22 cellular contexts compared by ENCODE assay signal in genomic region chr9:14547245-14548060, GRCh38.
A peak's percentile ranks its signal among the peaks of the same experiment; 100 is the strongest.
DNase-seq lines count a peak whose midpoint lies in the region; ATAC-seq and TF ChIP-seq lines count a peak whose summit lies in the region.
"Had no signal": no experiment of that assay in that cellular context is flagged by ENCODE, and none has a peak within 500 bp of the region (broad histone marks: within the 10 kb centered on the region; RNA-seq: fewer than 3 reads in every experiment).

No MANE protein-coding gene starts in this region.

- WGBS in endodermal cell (ENCODE audit: insufficient coverage in 1 of 2, insufficient read length in 1 of 2), 2 experiments: 40 to 63% methylated on average over 4 to 5 of the region's 5 CpGs

- H3K27me3 Mint-ChIP-seq in endodermal cell (ENCODE audit: insufficient read depth): no peaks in the 10 kb centered on the region
- peaks cover 4% of the 10 kb centered on the region for H3K27me3 Mint-ChIP-seq in activated T-helper 2 cell treated with anti-CD3 and anti-CD28 coated beads, Interferon-gamma antibody, Interleukin-2, Interleukin-4, amounts not matched to agents 10 μg/mL and 5 μg/mL and 100 μg/mL, durations not matched to agents 14 hours and 24 hours and 36 hours (ENCODE audit: low read depth)
- H3K27me3 Mint-ChIP-seq: activated naive CD4-positive, alpha-beta T cell treated with anti-CD3 and anti-CD28 coated beads, Interleukin-2, amount 50 U/mL, for 24 hours had no signal

- peak overlapping the region; percentile 95 for H3K27ac Mint-ChIP-seq in endodermal cell
- H3K27ac Mint-ChIP-seq in activated T-helper 2 cell treated with anti-CD3 and anti-CD28 coated beads, Interferon-gamma antibody, Interleukin-2, Interleukin-4, amounts not matched to agents 10 μg/mL and 5 μg/mL and 100 μg/mL, durations not matched to agents 14 hours and 24 hours and 36 hours: no peak overlapping the region
- H3K27ac Mint-ChIP-seq: activated naive CD4-positive, alpha-beta T cell treated with anti-CD3 and anti-CD28 coated beads, Interleukin-2, amount 50 U/mL, for 24 hours; activated T-helper 1 cell treated with anti-CD3 and anti-CD28 coated beads, Interleukin-12 subunit alpha, Interleukin-12 subunit beta, Interleukin-2, Interleukin-4 antibody, amounts not matched to agents 30 ng/mL and 10 ng/mL and 1 ng/mL, durations not matched to agents 14 hours and 24 hours and 36 hours; natural killer cell; stimulated activated effector memory CD8-positive, alpha-beta T cell treated with anti-CD3 and anti-CD28 coated beads, Interleukin-12 subunit alpha, Interleukin-12 subunit beta, amount 100 ng/mL, for 72 hours had no signal

- H3K36me3 Mint-ChIP-seq in endodermal cell (ENCODE audit: low read depth): peaks cover 9% of the 10 kb centered on the region
- no peaks in the 10 kb centered on the region for H3K36me3 Mint-ChIP-seq in activated T-helper 2 cell treated with anti-CD3 and anti-CD28 coated beads, Interferon-gamma antibody, Interleukin-2, Interleukin-4, amounts not matched to agents 10 μg/mL and 5 μg/mL and 100 μg/mL, durations not matched to agents 14 hours and 24 hours and 36 hours (ENCODE audit: low read depth)
- H3K36me3 Mint-ChIP-seq: activated naive CD4-positive, alpha-beta T cell treated with anti-CD3 and anti-CD28 coated beads, Interleukin-2, amount 50 U/mL, for 24 hours; natural killer cell; stimulated activated effector memory CD8-positive, alpha-beta T cell treated with anti-CD3 and anti-CD28 coated beads, Interleukin-12 subunit alpha, Interleukin-12 subunit beta, amount 100 ng/mL, for 72 hours had no signal

- peaks cover 20% of the 10 kb centered on the region for H3K9me3 Mint-ChIP-seq in endodermal cell
- H3K9me3 Mint-ChIP-seq in activated T-helper 2 cell treated with anti-CD3 and anti-CD28 coated beads, Interferon-gamma antibody, Interleukin-2, Interleukin-4, amounts not matched to agents 10 μg/mL and 5 μg/mL and 100 μg/mL, durations not matched to agents 14 hours and 24 hours and 36 hours: no peaks in the 10 kb centered on the region
- H3K9me3 Mint-ChIP-seq: activated naive CD4-positive, alpha-beta T cell treated with anti-CD3 and anti-CD28 coated beads, Interleukin-2, amount 50 U/mL, for 24 hours; activated T-helper 1 cell treated with anti-CD3 and anti-CD28 coated beads, Interleukin-12 subunit alpha, Interleukin-12 subunit beta, Interleukin-2, Interleukin-4 antibody, amounts not matched to agents 30 ng/mL and 10 ng/mL and 1 ng/mL, durations not matched to agents 14 hours and 24 hours and 36 hours; stimulated activated effector memory CD8-positive, alpha-beta T cell treated with anti-CD3 and anti-CD28 coated beads, Interleukin-12 subunit alpha, Interleukin-12 subunit beta, amount 100 ng/mL, for 72 hours had no signal

- H3K27me3 ChIP-seq in GM06990 (replicated peaks; ENCODE audit: control insufficient read depth, insufficient read depth, low read length): no peaks in the 10 kb centered on the region
- no peaks in the 10 kb centered on the region for H3K27me3 ChIP-seq in endodermal cell (ENCODE audit: control insufficient read depth, insufficient read depth, low read length, poor library complexity, severe bottlenecking)
- H3K27me3 ChIP-seq: spleen, testis, uterus had no signal

- ATAC-seq in GM18873 (IDR thresholded peaks at IDR 0.05; ENCODE audit: low FRiP score, unreplicated experiment) (no peak), sciatic nerve (no peak)
- ATAC-seq: natural killer cell; stimulated activated effector memory CD8-positive, alpha-beta T cell treated with anti-CD3 and anti-CD28 coated beads, Interleukin-12 subunit alpha, Interleukin-12 subunit beta, amount 100 ng/mL, for 72 hours had no signal

- TF ChIP-seq CTCF in GM06990 (IDR thresholded peaks at IDR 0.05; ENCODE audit: insufficient read depth, low read length, poor library complexity, severe bottlenecking) (peak; percentile 4), LNCaP clone FGC (IDR thresholded peaks at IDR 0.05; ENCODE audit: control insufficient read depth, extremely low read depth, insufficient read depth) (0 out of 2 replicates have a peak, but pooled peaks have one; percentile 1), endodermal cell (conservative IDR thresholded peaks at IDR 0.05) (peak; percentile 79)

- DNase-seq in GM06990 (ENCODE audit: extremely low read depth, insufficient read length) (no peak), LNCaP clone FGC (ENCODE audit: low read depth) (no peak), endodermal cell (peak; percentile 94), islet precursor cell (peak; percentile 67), sciatic nerve (ENCODE audit: low spot score) (no peak)
- no peak for DNase-seq in activated T-helper 2 cell treated with anti-CD3 and anti-CD28 coated beads, Interferon-gamma antibody, Interleukin-2, Interleukin-4, amounts not matched to agents 10 μg/mL and 5 μg/mL and 100 μg/mL, durations not matched to agents 14 hours and 24 hours and 36 hours (ENCODE audit: low spot score)
- DNase-seq: activated CD4-positive, alpha-beta T cell treated with anti-CD3 and anti-CD28 coated beads, Interleukin-2, amount 50 U/mL, for 4 hours; glutamatergic neuron; Kasumi-1; midbrain; natural killer cell; NCI-H1694 treated with DMSO at 0.1 percent for 48 hours; PC-9; Right ventricle myocardium superior; spleen; stimulated activated CD4-positive, alpha-beta T cell treated with anti-CD3 and anti-CD28 coated beads, Interleukin-2, amount 100 ng/mL, for 48 hours; testis; uterus had no signal

- H3K36me3 ChIP-seq in GM06990 (ENCODE audit: control insufficient read depth, insufficient read depth, low read length) (no peaks in the 10 kb centered on the region), endodermal cell (ENCODE audit: control insufficient read depth, insufficient read depth, low read length) (no peaks in the 10 kb centered on the region)
- H3K36me3 ChIP-seq: spleen, uterus had no signal

- no peak overlapping the region for H3K9ac ChIP-seq in endodermal cell (ENCODE audit: extremely low read depth, low read length, poor library complexity, severe bottlenecking)

- peaks cover 4% of the 10 kb centered on the region for H3K4me1 ChIP-seq in endodermal cell (ENCODE audit: control insufficient read depth, insufficient read depth, low read length)
- H3K4me1 ChIP-seq: spleen, testis, uterus had no signal

- H3K4me3 Mint-ChIP-seq in endodermal cell: no peak overlapping the region
- no peak overlapping the region for H3K4me3 Mint-ChIP-seq in activated T-helper 2 cell treated with anti-CD3 and anti-CD28 coated beads, Interferon-gamma antibody, Interleukin-2, Interleukin-4, amounts not matched to agents 10 μg/mL and 5 μg/mL and 100 μg/mL, durations not matched to agents 14 hours and 24 hours and 36 hours (ENCODE audit: low read depth)
- H3K4me3 Mint-ChIP-seq: activated naive CD4-positive, alpha-beta T cell treated with anti-CD3 and anti-CD28 coated beads, Interleukin-2, amount 50 U/mL, for 24 hours; activated T-helper 1 cell treated with anti-CD3 and anti-CD28 coated beads, Interleukin-12 subunit alpha, Interleukin-12 subunit beta, Interleukin-2, Interleukin-4 antibody, amounts not matched to agents 30 ng/mL and 10 ng/mL and 1 ng/mL, durations not matched to agents 14 hours and 24 hours and 36 hours; natural killer cell; stimulated activated effector memory CD8-positive, alpha-beta T cell treated with anti-CD3 and anti-CD28 coated beads, Interleukin-12 subunit alpha, Interleukin-12 subunit beta, amount 100 ng/mL, for 72 hours had no signal

- no peak overlapping the region for H3K4me3 ChIP-seq in GM06990 (replicated peaks; ENCODE audit: low read depth, low read length)
- no peak overlapping the region for H3K4me3 ChIP-seq in LNCaP clone FGC (ENCODE audit: low read depth, low read length)
- peak overlapping the region; percentile 43 for H3K4me3 ChIP-seq in endodermal cell (ENCODE audit: low read length)
- H3K4me3 ChIP-seq: PC-9, spleen, testis, uterus had no signal

- peaks cover 19% of the 10 kb centered on the region for H3K9me3 ChIP-seq in endodermal cell (ENCODE audit: control insufficient read depth, low read length)
- H3K9me3 ChIP-seq: spleen, testis, uterus had no signal

- intact Hi-C loops in sciatic nerve (cut with DNase I): no loop called here
- intact Hi-C loops in activated T-helper 2 cell treated with anti-CD3 and anti-CD28 coated beads, Interferon-gamma antibody, Interleukin-2, Interleukin-4, amounts not matched to agents 10 μg/mL and 5 μg/mL and 100 μg/mL, durations not matched to agents 14 hours and 24 hours and 36 hours (cut with micrococcal nuclease): no loop called here

- H3K27ac ChIP-seq in endodermal cell (ENCODE audit: low read depth, low read length): peak overlapping the region; percentile 14
- H3K27ac ChIP-seq: PC-9, spleen, testis, uterus had no signal

- H3K4me1 Mint-ChIP-seq in endodermal cell: peaks cover 29% of the 10 kb centered on the region
- no peaks in the 10 kb centered on the region for H3K4me1 Mint-ChIP-seq in activated T-helper 2 cell treated with anti-CD3 and anti-CD28 coated beads, Interferon-gamma antibody, Interleukin-2, Interleukin-4, amounts not matched to agents 10 μg/mL and 5 μg/mL and 100 μg/mL, durations not matched to agents 14 hours and 24 hours and 36 hours (ENCODE audit: low read depth)
- H3K4me1 Mint-ChIP-seq: activated naive CD4-positive, alpha-beta T cell treated with anti-CD3 and anti-CD28 coated beads, Interleukin-2, amount 50 U/mL, for 24 hours; natural killer cell; stimulated activated effector memory CD8-positive, alpha-beta T cell treated with anti-CD3 and anti-CD28 coated beads, Interleukin-12 subunit alpha, Interleukin-12 subunit beta, amount 100 ng/mL, for 72 hours had no signal

Comparison
In these comparisons a context has a peak if more than half of its experiments do, and no peak if none do; other contexts are left out.
1. DNase-seq: peak in endodermal cell (single experiment) and islet precursor cell (single experiment); none in GM06990 (single experiment), LNCaP clone FGC (single experiment), sciatic nerve (single experiment) and activated T-helper 2 cell treated with anti-CD3 and anti-CD28 coated beads, Interferon-gamma antibody, Interleukin-2, Interleukin-4, amounts not matched to agents 10 μg/mL and 5 μg/mL and 100 μg/mL, durations not matched to agents 14 hours and 24 hours and 36 hours (single experiment).
2. CTCF ChIP-seq: peak in every context shown above with its lines; median percentile 79 in endodermal cell; 4 in GM06990; 1 in LNCaP clone FGC.